In genomic region chr4:140066031-140066930, GRCh38 we compare ENCODE assay signal across 20 cellular contexts.
DNase-seq lines count a peak whose midpoint lies in the region; ATAC-seq, FAIRE-seq and TF ChIP-seq lines count a peak whose summit lies in the region.
"Had no signal": no experiment of that assay in that cellular context is flagged by ENCODE, and none has a peak within 500 bp of the region (broad histone marks: within the 10 kb centered on the region; RNA-seq: fewer than 3 reads in every experiment).

No MANE protein-coding gene starts in this region.

- H3K27ac Mint-ChIP-seq in type B pancreatic cell, result peak overlapping the region; percentile 37
- H3K27ac Mint-ChIP-seq: IgD-negative memory B cell had no signal

- DNase-seq in bronchial epithelial cell (ENCODE audit: low read depth), result no peak
- no peak for DNase-seq in type B pancreatic cell (ENCODE audit: extremely low spot score, unreplicated experiment)
- no peak for DNase-seq in activated CD4-positive, CD25-positive, alpha-beta regulatory T cell (lab: John Stamatoyannopoulos, UW)
- DNase-seq: CD8-positive, alpha-beta T cell; Kasumi-1; MG63; NCI-H1048; NCI-H1436 treated with DMSO at 0.1 percent for 48 hours; NCI-H2029; NCI-H345; NCI-H524 treated with DMSO at 0.1 percent for 48 hours had no signal

- WGBS in mesodermal cell (ENCODE audit: insufficient coverage in 2 of 2), 2 experiments, result 81 to 90% methylated on average over 3 of the region's 3 CpGs

- peaks cover 22% of the 10 kb centered on the region for H3K4me1 Mint-ChIP-seq in type B pancreatic cell (ENCODE audit: unreplicated experiment)

- H3K27ac ChIP-seq in HEK293 (ENCODE audit: extremely low read depth, low read depth, low read length), result no peak overlapping the region
- peak overlapping the region; percentile 64 for H3K27ac ChIP-seq in mesodermal cell (ENCODE audit: low read depth, low read length, severe bottlenecking)
- H3K27ac ChIP-seq: BLaER1 treated with 17β-estradiol and CSF1 and Interleukin-3, amounts not matched to agents 10 nM and 100 nM; HL-60 had no signal

- POLR2A ChIA-PET in HEK293 (lab: Yijun Ruan, JAX), result no interaction called here

- no peak overlapping the region for H3K4me3 Mint-ChIP-seq in type B pancreatic cell
- H3K4me3 Mint-ChIP-seq: CD8-positive, alpha-beta T cell; IgD-negative memory B cell had no signal

- CTCF ChIA-PET in HEK293 (lab: Yijun Ruan, JAX), result interaction anchor here (0.6 kb wide), 1 partner anchor 16 kb away, joined by 3 read pairs; no protein-coding TSS in a partner anchor

- H3K9me3 ChIP-seq in HEK293 (ENCODE audit: control insufficient read depth, insufficient read depth, low read depth, low read length) (no peaks in the 10 kb centered on the region), mesodermal cell (ENCODE audit: control insufficient read depth, low read length) (no peaks in the 10 kb centered on the region)
- H3K9me3 ChIP-seq: BLaER1 treated with 17β-estradiol and CSF1 and Interleukin-3, amounts not matched to agents 10 nM and 100 nM; MG63 had no signal

- TF ChIP-seq CTCF in HEK293 (tag by site-specific recombination; IDR thresholded peaks at IDR 0.05) (no peak), bronchial epithelial cell (IDR thresholded peaks at IDR 0.05; ENCODE audit: insufficient read depth, low read length, severe bottlenecking) (no peak), type B pancreatic cell (conservative IDR thresholded peaks at IDR 0.05) (no peak)

- no peaks in the 10 kb centered on the region for H3K27me3 Mint-ChIP-seq in type B pancreatic cell

- H3K36me3 ChIP-seq in HEK293 (ENCODE audit: control insufficient read depth in 2 of 2, insufficient read depth in 1 of 2, low read length in 2 of 2) (no peaks in the 10 kb centered on the region), bronchial epithelial cell (ENCODE audit: control insufficient read depth, insufficient read depth, low read length) (no peaks in the 10 kb centered on the region), mesodermal cell (ENCODE audit: control insufficient read depth, insufficient read depth, low read length) (no peaks in the 10 kb centered on the region)
- H3K36me3 ChIP-seq: BLaER1 treated with 17β-estradiol and CSF1 and Interleukin-3, amounts not matched to agents 10 nM and 100 nM; MG63 had no signal

- no peaks in the 10 kb centered on the region for H3K9me3 Mint-ChIP-seq in type B pancreatic cell
- H3K9me3 Mint-ChIP-seq: CD8-positive, alpha-beta T cell; IgD-negative memory B cell had no signal

- H3K4me3 ChIP-seq in HEK293 (ENCODE audit: low read depth, low read length) (no peak overlapping the region), bronchial epithelial cell (ENCODE audit: low read depth, low read length) (no peak overlapping the region), mesodermal cell (ENCODE audit: extremely low read depth, insufficient read depth, low read length, poor library complexity, severe bottlenecking) (no peak overlapping the region)
- H3K4me3 ChIP-seq: BLaER1 treated with 17β-estradiol and CSF1 and Interleukin-3, amounts not matched to agents 10 nM and 100 nM; MG63 had no signal

- no peak for ATAC-seq in GM18498 (IDR thresholded peaks at IDR 0.05; ENCODE audit: unreplicated experiment)
- ATAC-seq in GM19395 (IDR thresholded peaks at IDR 0.05; ENCODE audit: unreplicated experiment), result no peak
- ATAC-seq: CD8-positive, alpha-beta T cell had no signal

- H3K36me3 Mint-ChIP-seq in type B pancreatic cell, result no peaks in the 10 kb centered on the region
- H3K36me3 Mint-ChIP-seq: CD8-positive, alpha-beta T cell; IgD-negative memory B cell had no signal

- 0 out of 2 replicates have a peak, but pooled peaks cover 2% of the 10 kb centered on the region for H3K4me1 ChIP-seq in HEK293 (ENCODE audit: control insufficient read depth, insufficient read depth, low read length)
- H3K4me1 ChIP-seq in mesodermal cell (ENCODE audit: control insufficient read depth, insufficient read depth, low read length, poor library complexity, severe bottlenecking), result peaks cover 57% of the 10 kb centered on the region

- no peaks in the 10 kb centered on the region for H3K27me3 ChIP-seq in bronchial epithelial cell (ENCODE audit: control insufficient read depth, insufficient read depth, low read length)
- H3K27me3 ChIP-seq: BLaER1 treated with 17β-estradiol and CSF1 and Interleukin-3, amounts not matched to agents 10 nM and 100 nM; MG63 had no signal

- FAIRE-seq in bronchial epithelial cell (lab: Jason Lieb, UNC), result peak; percentile 43
- FAIRE-seq: D721Med, H54 had no signal

TF ChIP-seq in HEK293, 187 proteins besides CTCF, POLR2A, EP300 and RAD21:
- TF ChIP-seq ZNF140 (tag by site-specific recombination; IDR thresholded peaks at IDR 0.05) (no peak), SCRT1 (tag by site-specific recombination; IDR thresholded peaks at IDR 0.05; ENCODE audit: borderline replicate concordance) (peak; percentile 50; the same call in 1 of the 2 replicates), ZNF660 (tag by site-specific recombination; IDR thresholded peaks at IDR 0.05) (peak; percentile 73), ZEB2 (tag by site-specific recombination; IDR thresholded peaks at IDR 0.05) (no peak), ZNF37A (tag by site-specific recombination; IDR thresholded peaks at IDR 0.05) (no peak), SCRT2 (tag by site-specific recombination; IDR thresholded peaks at IDR 0.05) (peak; percentile 85)
